In the genomic region with DNA sequence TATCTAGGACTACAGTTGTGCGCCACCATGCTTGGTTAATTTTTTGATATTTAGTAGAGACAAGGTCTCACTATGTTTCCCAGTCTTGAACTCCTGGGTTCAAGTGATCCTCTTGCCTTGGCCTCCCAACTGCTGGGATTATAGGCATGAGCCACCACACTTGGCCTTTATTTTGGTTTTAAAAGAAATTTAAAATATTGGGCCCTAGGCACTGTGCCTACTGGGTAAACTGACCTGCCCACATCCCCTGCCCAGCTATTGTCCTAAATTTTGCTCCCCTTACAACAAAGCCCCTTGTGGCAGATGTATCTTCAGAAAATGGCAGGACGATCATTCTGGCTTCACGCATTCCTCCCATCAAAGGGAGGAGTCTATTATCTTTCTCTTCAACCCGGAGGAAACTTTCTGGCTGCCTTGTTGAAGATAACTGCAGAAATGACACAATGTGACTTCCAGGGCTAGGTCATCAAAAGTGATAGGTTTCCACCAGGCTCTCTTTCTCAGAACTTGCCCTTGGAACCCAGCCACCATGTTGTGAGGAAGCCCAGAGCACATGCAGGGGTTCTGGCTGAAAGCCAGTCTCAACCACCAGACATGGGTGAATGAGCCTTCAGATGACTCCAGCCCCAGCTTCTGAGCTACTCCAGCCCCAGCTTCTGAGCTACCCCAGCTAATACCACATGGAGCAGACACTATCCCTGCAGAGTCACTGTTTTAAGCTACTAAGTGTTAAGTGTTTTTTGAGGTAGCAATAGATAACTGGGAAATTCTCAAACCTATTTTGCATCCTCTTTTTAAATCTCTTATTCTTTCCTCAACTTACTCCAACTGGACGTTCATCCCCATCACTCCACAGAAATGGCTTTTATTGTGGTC, we compare ENCODE assay signal across 2 cellular contexts.
TF ChIP-seq lines count a peak whose summit lies in the region.

No MANE protein-coding gene starts in this region.

TF ChIP-seq in SK-N-SH, 30 proteins besides CTCF, POLR2A, EP300 and RAD21 (continued from another document):
- TF ChIP-seq GABPA (IDR thresholded peaks at IDR 0.05; ENCODE audit: low read depth) (no peak), JUND (IDR thresholded peaks at IDR 0.05) (peak; percentile 47), ELF1 (IDR thresholded peaks at IDR 0.05) (no peak), FOXJ3 (CRISPR knock-in tag; IDR thresholded peaks at IDR 0.05) (no peak)
- TF ChIP-seq, protein P1, sequence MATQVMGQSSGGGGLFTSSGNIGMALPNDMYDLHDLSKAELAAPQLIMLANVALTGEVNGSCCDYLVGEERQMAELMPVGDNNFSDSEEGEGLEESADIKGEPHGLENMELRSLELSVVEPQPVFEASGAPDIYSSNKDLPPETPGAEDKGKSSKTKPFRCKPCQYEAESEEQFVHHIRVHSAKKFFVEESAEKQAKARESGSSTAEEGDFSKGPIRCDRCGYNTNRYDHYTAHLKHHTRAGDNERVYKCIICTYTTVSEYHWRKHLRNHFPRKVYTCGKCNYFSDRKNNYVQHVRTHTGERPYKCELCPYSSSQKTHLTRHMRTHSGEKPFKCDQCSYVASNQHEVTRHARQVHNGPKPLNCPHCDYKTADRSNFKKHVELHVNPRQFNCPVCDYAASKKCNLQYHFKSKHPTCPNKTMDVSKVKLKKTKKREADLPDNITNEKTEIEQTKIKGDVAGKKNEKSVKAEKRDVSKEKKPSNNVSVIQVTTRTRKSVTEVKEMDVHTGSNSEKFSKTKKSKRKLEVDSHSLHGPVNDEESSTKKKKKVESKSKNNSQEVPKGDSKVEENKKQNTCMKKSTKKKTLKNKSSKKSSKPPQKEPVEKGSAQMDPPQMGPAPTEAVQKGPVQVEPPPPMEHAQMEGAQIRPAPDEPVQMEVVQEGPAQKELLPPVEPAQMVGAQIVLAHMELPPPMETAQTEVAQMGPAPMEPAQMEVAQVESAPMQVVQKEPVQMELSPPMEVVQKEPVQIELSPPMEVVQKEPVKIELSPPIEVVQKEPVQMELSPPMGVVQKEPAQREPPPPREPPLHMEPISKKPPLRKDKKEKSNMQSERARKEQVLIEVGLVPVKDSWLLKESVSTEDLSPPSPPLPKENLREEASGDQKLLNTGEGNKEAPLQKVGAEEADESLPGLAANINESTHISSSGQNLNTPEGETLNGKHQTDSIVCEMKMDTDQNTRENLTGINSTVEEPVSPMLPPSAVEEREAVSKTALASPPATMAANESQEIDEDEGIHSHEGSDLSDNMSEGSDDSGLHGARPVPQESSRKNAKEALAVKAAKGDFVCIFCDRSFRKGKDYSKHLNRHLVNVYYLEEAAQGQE (IDR thresholded peaks at IDR 0.05; ENCODE audit: low read depth, low read length), result no peak

TF ChIP-seq in GM23338, 12 proteins besides CTCF, POLR2A, EP300 and RAD21 (continued from another document):
- TF ChIP-seq, protein P2, sequence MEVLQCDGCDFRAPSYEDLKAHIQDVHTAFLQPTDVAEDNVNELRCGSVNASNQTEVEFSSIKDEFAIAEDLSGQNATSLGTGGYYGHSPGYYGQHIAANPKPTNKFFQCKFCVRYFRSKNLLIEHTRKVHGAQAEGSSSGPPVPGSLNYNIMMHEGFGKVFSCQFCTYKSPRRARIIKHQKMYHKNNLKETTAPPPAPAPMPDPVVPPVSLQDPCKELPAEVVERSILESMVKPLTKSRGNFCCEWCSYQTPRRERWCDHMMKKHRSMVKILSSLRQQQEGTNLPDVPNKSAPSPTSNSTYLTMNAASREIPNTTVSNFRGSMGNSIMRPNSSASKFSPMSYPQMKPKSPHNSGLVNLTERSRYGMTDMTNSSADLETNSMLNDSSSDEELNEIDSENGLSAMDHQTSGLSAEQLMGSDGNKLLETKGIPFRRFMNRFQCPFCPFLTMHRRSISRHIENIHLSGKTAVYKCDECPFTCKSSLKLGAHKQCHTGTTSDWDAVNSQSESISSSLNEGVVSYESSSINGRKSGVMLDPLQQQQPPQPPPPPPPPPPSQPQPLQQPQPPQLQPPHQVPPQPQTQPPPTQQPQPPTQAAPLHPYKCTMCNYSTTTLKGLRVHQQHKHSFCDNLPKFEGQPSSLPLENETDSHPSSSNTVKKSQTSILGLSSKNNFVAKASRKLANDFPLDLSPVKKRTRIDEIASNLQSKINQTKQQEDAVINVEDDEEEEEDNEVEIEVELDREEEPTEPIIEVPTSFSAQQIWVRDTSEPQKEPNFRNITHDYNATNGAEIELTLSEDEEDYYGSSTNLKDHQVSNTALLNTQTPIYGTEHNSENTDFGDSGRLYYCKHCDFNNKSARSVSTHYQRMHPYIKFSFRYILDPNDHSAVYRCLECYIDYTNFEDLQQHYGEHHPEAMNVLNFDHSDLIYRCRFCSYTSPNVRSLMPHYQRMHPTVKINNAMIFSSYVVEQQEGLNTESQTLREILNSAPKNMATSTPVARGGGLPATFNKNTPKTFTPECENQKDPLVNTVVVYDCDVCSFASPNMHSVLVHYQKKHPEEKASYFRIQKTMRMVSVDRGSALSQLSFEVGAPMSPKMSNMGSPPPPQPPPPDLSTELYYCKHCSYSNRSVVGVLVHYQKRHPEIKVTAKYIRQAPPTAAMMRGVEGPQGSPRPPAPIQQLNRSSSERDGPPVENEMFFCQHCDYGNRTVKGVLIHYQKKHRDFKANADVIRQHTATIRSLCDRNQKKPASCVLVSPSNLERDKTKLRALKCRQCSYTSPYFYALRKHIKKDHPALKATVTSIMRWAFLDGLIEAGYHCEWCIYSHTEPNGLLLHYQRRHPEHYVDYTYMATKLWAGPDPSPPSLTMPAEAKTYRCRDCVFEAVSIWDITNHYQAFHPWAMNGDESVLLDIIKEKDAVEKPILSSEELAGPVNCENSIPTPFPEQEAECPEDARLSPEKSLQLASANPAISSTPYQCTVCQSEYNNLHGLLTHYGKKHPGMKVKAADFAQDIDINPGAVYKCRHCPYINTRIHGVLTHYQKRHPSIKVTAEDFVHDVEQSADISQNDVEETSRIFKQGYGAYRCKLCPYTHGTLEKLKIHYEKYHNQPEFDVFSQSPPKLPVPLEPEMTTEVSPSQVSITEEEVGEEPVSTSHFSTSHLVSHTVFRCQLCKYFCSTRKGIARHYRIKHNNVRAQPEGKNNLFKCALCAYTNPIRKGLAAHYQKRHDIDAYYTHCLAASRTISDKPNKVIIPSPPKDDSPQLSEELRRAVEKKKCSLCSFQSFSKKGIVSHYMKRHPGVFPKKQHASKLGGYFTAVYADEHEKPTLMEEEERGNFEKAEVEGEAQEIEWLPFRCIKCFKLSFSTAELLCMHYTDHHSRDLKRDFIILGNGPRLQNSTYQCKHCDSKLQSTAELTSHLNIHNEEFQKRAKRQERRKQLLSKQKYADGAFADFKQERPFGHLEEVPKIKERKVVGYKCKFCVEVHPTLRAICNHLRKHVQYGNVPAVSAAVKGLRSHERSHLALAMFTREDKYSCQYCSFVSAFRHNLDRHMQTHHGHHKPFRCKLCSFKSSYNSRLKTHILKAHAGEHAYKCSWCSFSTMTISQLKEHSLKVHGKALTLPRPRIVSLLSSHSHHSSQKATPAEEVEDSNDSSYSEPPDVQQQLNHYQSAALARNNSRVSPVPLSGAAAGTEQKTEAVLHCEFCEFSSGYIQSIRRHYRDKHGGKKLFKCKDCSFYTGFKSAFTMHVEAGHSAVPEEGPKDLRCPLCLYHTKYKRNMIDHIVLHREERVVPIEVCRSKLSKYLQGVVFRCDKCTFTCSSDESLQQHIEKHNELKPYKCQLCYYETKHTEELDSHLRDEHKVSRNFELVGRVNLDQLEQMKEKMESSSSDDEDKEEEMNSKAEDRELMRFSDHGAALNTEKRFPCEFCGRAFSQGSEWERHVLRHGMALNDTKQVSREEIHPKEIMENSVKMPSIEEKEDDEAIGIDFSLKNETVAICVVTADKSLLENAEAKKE (CRISPR knock-in tag; IDR thresholded peaks at IDR 0.05), result no peak
TF ChIP-seq in GM23338: peak in this region for 0.
